8 cellular contexts compared by ENCODE assay signal in genomic region chr19:17125728-17126677, GRCh38. TPM values are rescaled to one million over a fixed set of nuclear protein-coding genes. Genes with fewer than 3 reads are reported as not detected.
DNase-seq lines count a peak whose midpoint lies in the region; ATAC-seq lines count a peak whose summit lies in the region.

No MANE protein-coding gene starts in this region.

- H3K4me1 Mint-ChIP-seq in activated naive CD4-positive, alpha-beta T cell treated with anti-CD3 and anti-CD28 coated beads, Interleukin-2, amount 10 ng/mL, durations not matched to agents 7 days and 5 days, result peaks cover 68% of the 10 kb centered on the region

- H3K4me3 Mint-ChIP-seq in activated naive CD4-positive, alpha-beta T cell treated with anti-CD3 and anti-CD28 coated beads, Interleukin-2, amount 10 ng/mL, durations not matched to agents 7 days and 5 days, result peak overlapping the region; percentile 80

- H3K27me3 Mint-ChIP-seq in activated naive CD4-positive, alpha-beta T cell treated with anti-CD3 and anti-CD28 coated beads, Interleukin-2, amount 10 ng/mL, durations not matched to agents 7 days and 5 days, result peaks cover 3% of the 10 kb centered on the region

- peaks cover 43% of the 10 kb centered on the region for H3K36me3 Mint-ChIP-seq in activated naive CD4-positive, alpha-beta T cell treated with anti-CD3 and anti-CD28 coated beads, Interleukin-2, amount 10 ng/mL, durations not matched to agents 7 days and 5 days

- CTCF ChIA-PET in activated naive CD4-positive, alpha-beta T cell treated with anti-CD3 and anti-CD28 coated beads, Interleukin-2, amount 10 ng/mL, durations not matched to agents 7 days and 5 days (lab: Charles Lee), result interaction anchor here (0.6 to 2.0 kb wide), 4 partner anchors 32 to 58 kb away, joined by 3 to 7 read pairs (median 4); partner anchors contain the start of genes HAUS8 and MYO9B

- in situ Hi-C loops in SK-MEL-5 (cut with HindIII; ENCODE audit: low pct_unique_long_range_greater_than_20kb, low sequenced_read_pairs), result no loop called here

- peak overlapping the region; percentile 100 for H3K27ac Mint-ChIP-seq in activated naive CD4-positive, alpha-beta T cell treated with anti-CD3 and anti-CD28 coated beads, Interleukin-2, amount 10 ng/mL, durations not matched to agents 7 days and 5 days

- H3K9me3 Mint-ChIP-seq in activated naive CD4-positive, alpha-beta T cell treated with anti-CD3 and anti-CD28 coated beads, Interleukin-2, amount 10 ng/mL, durations not matched to agents 7 days and 5 days, result peaks cover 2% of the 10 kb centered on the region

- ATAC-seq in GM18858 (IDR thresholded peaks at IDR 0.05; ENCODE audit: unreplicated experiment) (peak; percentile 27), HG02970 (IDR thresholded peaks at IDR 0.05; ENCODE audit: low FRiP score, unreplicated experiment) (peak; percentile 43)

- DNase-seq in SK-MEL-5 (ENCODE audit: low read depth, low spot score) (peak; percentile 77), hepatic stellate cell (ENCODE audit: low spot score) (peak; percentile 88), amniotic stem cell (lab: John Stamatoyannopoulos, UW) (no peak), dedifferentiated amniotic fluid mesenchymal stem cell (ENCODE audit: extremely low spot score) (no peak)
- peak; percentile 89 for DNase-seq in activated naive CD4-positive, alpha-beta T cell treated with anti-CD3 and anti-CD28 coated beads, Interleukin-2, amount 10 ng/mL, durations not matched to agents 7 days and 5 days
- DNase-seq in stimulated activated CD4-positive, alpha-beta T cell treated with anti-CD3 and anti-CD28 coated beads, Interleukin-1b, Interleukin-23, amount 100 ng/mL, for 4 hours (ENCODE audit: low read depth in 2 of 2), result peak; percentile 30 to 39

RNA-seq across cellular contexts. Expression of gene MYO9B, which starts 50.4 kb away (rescaled TPM):
- total RNA-seq in SK-MEL-5 (2014; rRNA removed; shearing (Covaris generic)), result 62.6 and 79.9 TPM in 2 replicates
- 108 and 118 TPM in 2 replicates for polyA plus RNA-seq in SK-MEL-5 (2015; cell fraction: cytosol; rRNA removed)
- 399 and 495 TPM in 2 replicates for polyA plus RNA-seq in SK-MEL-5 (2015; cell fraction: nucleus; rRNA removed)

RNA-seq across cellular contexts. Expression of gene HAUS8, which starts 50.8 kb away (rescaled TPM):
- total RNA-seq in SK-MEL-5 (2014; rRNA removed; shearing (Covaris generic)), result 4.1 and 6.7 TPM in 2 replicates
- 9.2 and 9.7 TPM in 2 replicates for polyA plus RNA-seq in SK-MEL-5 (2015; cell fraction: cytosol; rRNA removed)
- 18.9 and 26.1 TPM in 2 replicates for polyA plus RNA-seq in SK-MEL-5 (2015; cell fraction: nucleus; rRNA removed)

Comparison
In these comparisons a context has a peak if more than half of its experiments do, and no peak if none do; other contexts are left out.
1. DNase-seq: peak in SK-MEL-5 (single experiment), activated naive CD4-positive, alpha-beta T cell treated with anti-CD3 and anti-CD28 coated beads, Interleukin-2, amount 10 ng/mL, durations not matched to agents 7 days and 5 days (single experiment), hepatic stellate cell (single experiment) and stimulated activated CD4-positive, alpha-beta T cell treated with anti-CD3 and anti-CD28 coated beads, Interleukin-1b, Interleukin-23, amount 100 ng/mL, for 4 hours (2 of 2); none in amniotic stem cell (single experiment) and dedifferentiated amniotic fluid mesenchymal stem cell (single experiment).